In the genomic region with DNA sequence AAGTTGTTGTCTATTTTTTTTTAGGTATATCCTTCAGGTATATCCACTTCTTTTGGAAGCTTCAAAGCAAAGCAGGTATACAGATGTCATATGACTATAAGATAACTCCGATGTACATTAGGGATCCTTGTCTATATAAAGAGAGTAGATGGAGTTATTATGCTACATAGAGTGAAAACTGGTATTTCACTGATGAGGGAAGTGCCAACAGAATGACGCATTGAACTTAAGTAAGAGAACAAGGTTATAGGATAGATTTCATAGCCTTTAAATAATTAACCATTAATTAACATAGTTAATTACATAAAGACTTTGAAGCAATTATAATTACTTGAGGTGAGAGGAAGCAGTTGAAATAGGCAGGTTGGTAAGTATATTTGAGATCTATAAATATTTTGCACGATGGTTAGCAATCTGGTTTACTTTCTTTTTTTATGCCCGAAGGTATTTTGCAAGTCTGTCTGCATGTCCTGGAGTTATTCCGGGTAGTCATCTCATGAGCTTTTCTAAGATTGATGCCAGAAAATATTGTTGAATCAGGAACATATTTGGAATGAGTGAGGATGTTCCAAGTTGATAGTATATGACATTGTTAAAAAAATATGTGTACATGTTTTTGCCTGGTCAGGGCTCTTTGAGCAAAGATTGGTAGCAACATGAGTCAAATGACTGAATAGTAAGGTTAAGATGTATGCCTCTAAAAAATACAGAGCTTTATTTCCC, we compare ENCODE assay signal across 13 cellular contexts.
DNase-seq lines count a peak whose midpoint lies in the region.
"Had no signal": no experiment of that assay in that cellular context is flagged by ENCODE, and none has a peak within 500 bp of the region (broad histone marks: within the 10 kb centered on the region; RNA-seq: fewer than 3 reads in every experiment).

No MANE protein-coding gene starts in this region.

- H3K9me3 ChIP-seq in MG63, result 0 out of 2 replicates have a peak, but pooled peaks cover 2% of the 10 kb centered on the region

- H3K4me3 ChIP-seq in MG63, result peak overlapping the region; percentile 5; the same call in 1 of the 2 replicates

- H3K27me3 ChIP-seq in MG63, result no peaks in the 10 kb centered on the region

- DNase-seq in AG20443 (ENCODE audit: low spot score) (peak; percentile 59), MG63 (no peak), dedifferentiated amniotic fluid mesenchymal stem cell (ENCODE audit: extremely low spot score) (peak; percentile 34), myocyte (ENCODE audit: low read depth) (peak; percentile 17), inferior parietal cortex (ENCODE audit: extremely low spot score) (no peak), NCI-H748 (lab: John Stamatoyannopoulos, UW; ENCODE audit: unreplicated experiment) (no peak), DMS153 treated with DMSO at 0.1 percent for 48 hours (lab: John Stamatoyannopoulos, UW; ENCODE audit: unreplicated experiment) (no peak)
- no peak for DNase-seq in activated CD4-positive, CD25-positive, alpha-beta regulatory T cell treated with anti-CD3 and anti-CD28 coated beads, Interleukin-2, amount 50 U/mL, for 72 hours
- DNase-seq: activated CD4-positive, alpha-beta T cell treated with anti-CD3 and anti-CD28 coated beads for 48 hours; activated T-cell treated with anti-CD3 and anti-CD28 coated beads, Interleukin-2, amount 50 U/mL, for 1 hour; foreskin melanocyte; stimulated activated CD4-positive, alpha-beta T cell treated with anti-CD3 and anti-CD28 coated beads, Interleukin-4, amount 100 ng/mL, for 24 hours; T-helper 2 cell had no signal

- H3K36me3 ChIP-seq in MG63, result no peaks in the 10 kb centered on the region

Comparison
In these comparisons a context has a peak if more than half of its experiments do, and no peak if none do; other contexts are left out.
1. DNase-seq: peak in AG20443 (single experiment), dedifferentiated amniotic fluid mesenchymal stem cell (single experiment) and myocyte (single experiment); none in MG63 (single experiment), inferior parietal cortex (single experiment), activated CD4-positive, CD25-positive, alpha-beta regulatory T cell treated with anti-CD3 and anti-CD28 coated beads, Interleukin-2, amount 50 U/mL, for 72 hours (single experiment), NCI-H748 (single experiment) and DMS153 treated with DMSO at 0.1 percent for 48 hours (single experiment).